27 cellular contexts compared by ENCODE assay signal in genomic region chr5:95938355-95938754, GRCh38.
"Had no signal": no experiment of that assay in that cellular context is flagged by ENCODE, and none has a peak within 500 bp of the region (broad histone marks: within the 10 kb centered on the region; RNA-seq: fewer than 3 reads in every experiment).

No MANE protein-coding gene starts in this region.

- H3K36me3 ChIP-seq: neutrophil, ovary, prostate gland, uterus had no signal

- H3K27ac Mint-ChIP-seq: activated naive CD4-positive, alpha-beta T cell treated with anti-CD3 and anti-CD28 coated beads, Interleukin-2, amount 10 ng/mL, durations not matched to agents 7 days and 5 days; activated naive CD8-positive, alpha-beta T cell treated with anti-CD3 and anti-CD28 coated beads, Interleukin-2, amount 10 ng/mL, durations not matched to agents 7 days and 5 days; brain; T-helper 2 cell treated with Interferon-gamma antibody and Interleukin-4, amounts not matched to agents 5 μg/mL and 100 μg/mL, for 36 hours; type B pancreatic cell had no signal

- H3K27me3 Mint-ChIP-seq: activated naive CD4-positive, alpha-beta T cell treated with anti-CD3 and anti-CD28 coated beads, Interleukin-2, amount 10 ng/mL, durations not matched to agents 7 days and 5 days; brain; naive B cell; type B pancreatic cell had no signal

- H3K27ac ChIP-seq: ascending aorta, left lung, neutrophil, ovary, prostate gland, skin epidermis, uterus had no signal

- H3K4me1 ChIP-seq: prostate gland, uterus had no signal

- H3K9me3 Mint-ChIP-seq: activated naive CD4-positive, alpha-beta T cell treated with anti-CD3 and anti-CD28 coated beads, Interleukin-2, amount 10 ng/mL, durations not matched to agents 7 days and 5 days; activated naive CD8-positive, alpha-beta T cell treated with anti-CD3 and anti-CD28 coated beads, Interleukin-2, amount 10 ng/mL, durations not matched to agents 7 days and 5 days; brain; nephron progenitor cell; T-helper 2 cell treated with Interferon-gamma antibody and Interleukin-4, amounts not matched to agents 5 μg/mL and 100 μg/mL, for 36 hours; type B pancreatic cell had no signal

- H3K36me3 Mint-ChIP-seq: activated naive CD4-positive, alpha-beta T cell treated with anti-CD3 and anti-CD28 coated beads, Interleukin-2, amount 10 ng/mL, durations not matched to agents 7 days and 5 days; activated naive CD8-positive, alpha-beta T cell treated with anti-CD3 and anti-CD28 coated beads, Interleukin-2, amount 10 ng/mL, durations not matched to agents 7 days and 5 days; brain had no signal

- H3K27me3 ChIP-seq: ascending aorta, esophagus squamous epithelium, left lung, neutrophil, ovary, uterus had no signal

- H3K4me1 Mint-ChIP-seq: activated naive CD8-positive, alpha-beta T cell treated with anti-CD3 and anti-CD28 coated beads, Interleukin-2, amount 10 ng/mL, durations not matched to agents 7 days and 5 days; naive B cell had no signal

- ATAC-seq: left lung; sciatic nerve; stimulated activated naive CD8-positive, alpha-beta T cell treated with anti-CD3 and anti-CD28 coated beads, Interleukin-15, Interleukin-2, amounts not matched to agents 100 U/mL and 50 U/mL, for 24 hours had no signal

- H3K9me3 ChIP-seq: ascending aorta, esophagus squamous epithelium, left lung, neutrophil, ovary, prostate gland, uterus had no signal

- H3K4me3 ChIP-seq: ascending aorta, esophagus squamous epithelium, left lung, lung, ovary, prostate gland, skin epidermis, uterus had no signal

- H3K4me3 Mint-ChIP-seq: activated naive CD4-positive, alpha-beta T cell treated with anti-CD3 and anti-CD28 coated beads, Interleukin-2, amount 10 ng/mL, durations not matched to agents 7 days and 5 days; activated naive CD8-positive, alpha-beta T cell treated with anti-CD3 and anti-CD28 coated beads, Interleukin-2, amount 10 ng/mL, durations not matched to agents 7 days and 5 days; brain; naive B cell; nephron progenitor cell; T-helper 2 cell treated with Interferon-gamma antibody and Interleukin-4, amounts not matched to agents 5 μg/mL and 100 μg/mL, for 36 hours; type B pancreatic cell had no signal

- DNase-seq: activated CD4-positive, alpha-beta T cell treated with anti-CD3 and anti-CD28 coated beads for 4 hours; activated CD4-positive, alpha-beta T cell treated with anti-CD3 and anti-CD28 coated beads, Interleukin-2, amount 50 U/mL, for 4 hours; activated CD8-positive, alpha-beta memory T cell treated with anti-CD3 and anti-CD28 coated beads for 24 hours; activated effector memory CD4-positive, alpha-beta T cell treated with anti-CD3 and anti-CD28 coated beads, Interleukin-2, amount 50 U/mL, for 16 hours; activated naive CD4-positive, alpha-beta T cell treated with anti-CD3 and anti-CD28 coated beads, Interleukin-2, amount 10 ng/mL, durations not matched to agents 7 days and 5 days; activated naive CD8-positive, alpha-beta T cell treated with anti-CD3 and anti-CD28 coated beads, Interleukin-2, amount 10 ng/mL, durations not matched to agents 7 days and 5 days; cortex of kidney; esophagus squamous epithelium; kidney glomerular epithelial cell; left lung; naive B cell; nephron progenitor cell; ovary; retina; stimulated activated CD4-positive, alpha-beta T cell treated with anti-CD3 and anti-CD28 coated beads, Interleukin-12 subunit alpha, Interleukin-12 subunit beta, amount 100 ng/mL, for 4 hours; stimulated activated CD4-positive, alpha-beta T cell treated with anti-CD3 and anti-CD28 coated beads, Interleukin-4, amount 100 ng/mL, for 1 hour; stimulated activated naive CD8-positive, alpha-beta T cell treated with anti-CD3 and anti-CD28 coated beads, Interleukin-15, Interleukin-2, amounts not matched to agents 100 U/mL and 50 U/mL, for 24 hours; uterus had no signal
